ENCODE assay signal across 20 cellular contexts in the genomic region with DNA sequence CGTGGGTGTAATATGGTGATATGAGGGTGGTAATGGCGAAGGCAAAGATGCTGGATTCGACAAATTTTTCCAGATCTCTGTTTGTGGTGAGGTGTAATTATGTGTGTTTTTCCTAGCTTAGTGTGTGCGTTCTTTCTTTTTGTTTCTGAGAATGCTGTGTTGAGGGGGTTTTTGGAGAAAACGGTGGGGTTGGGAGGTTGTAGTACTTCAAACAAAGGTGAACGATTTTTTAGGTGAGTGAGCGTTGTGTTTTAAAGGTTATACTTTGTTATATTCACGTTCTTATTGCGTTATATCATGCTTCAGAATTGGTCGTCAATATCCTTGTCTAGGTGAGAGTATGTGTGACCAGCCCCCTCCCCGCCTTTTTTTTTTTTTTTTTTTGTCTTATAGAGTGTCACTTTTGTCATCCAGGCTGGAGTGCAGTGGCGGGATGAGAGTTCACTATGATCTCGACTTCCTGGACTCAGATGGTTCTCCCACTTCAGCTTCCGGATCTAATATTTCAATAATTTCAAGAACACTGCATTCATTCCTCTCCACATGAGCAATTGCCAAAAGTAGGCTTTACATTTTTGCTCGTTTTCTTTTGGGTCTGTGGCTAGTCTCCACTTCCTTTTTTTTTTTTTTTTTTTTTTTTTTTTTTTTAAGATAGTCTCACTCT.
"Had no signal": no experiment of that assay in that cellular context is flagged by ENCODE, and none has a peak within 500 bp of the region (broad histone marks: within the 10 kb centered on the region; RNA-seq: fewer than 3 reads in every experiment).

No MANE protein-coding gene starts in this region.

- H3K4me2 ChIP-seq: smooth muscle cell had no signal

- ATAC-seq: activated CD4-positive, alpha-beta T cell treated with anti-CD3 and anti-CD28 coated beads for 36 hours; effector memory CD8-positive, alpha-beta T cell; natural killer cell treated with Interleukin-12 subunit alpha and Interleukin-12 subunit beta and Interleukin-15 and Interleukin-18, amount 100 ng/mL, for 72 hours; stimulated activated memory B cell treated with anti-CD40 and anti-IgM and Interleukin-4, amounts not matched to agents 10 μg/mL and 1 μg/mL and 100 μg/mL, for 72 hours; WTC11 had no signal

- H3K4me1 ChIP-seq: parathyroid adenoma had no signal

- DNase-seq: activated gamma-delta T cell treated with Interleukin-2 at 50 U/mL for 16 hours; activated T-cell treated with anti-CD3 and anti-CD28 coated beads for 4 hours; effector memory CD8-positive, alpha-beta T cell; foreskin melanocyte; glutamatergic neuron; hippocampal formation; stimulated activated CD4-positive, alpha-beta T cell treated with anti-CD3 and anti-CD28 coated beads, Interleukin-4, amount 100 ng/mL, for 4 hours had no signal

- H3K36me3 Mint-ChIP-seq: activated naive CD8-positive, alpha-beta T cell; natural killer cell treated with Interleukin-12 subunit alpha and Interleukin-12 subunit beta and Interleukin-15 and Interleukin-18, amount 100 ng/mL, for 72 hours; stimulated activated memory B cell treated with anti-CD40 and anti-IgM and Interleukin-4, amounts not matched to agents 10 μg/mL and 1 μg/mL and 100 μg/mL, for 72 hours had no signal

- H3K79me2 ChIP-seq: parathyroid adenoma had no signal

- H3K27ac Mint-ChIP-seq: activated CD4-positive, alpha-beta T cell treated with anti-CD3 and anti-CD28 coated beads for 36 hours; activated naive CD8-positive, alpha-beta T cell; activated T-helper 1 cell treated with anti-CD3 and anti-CD28 coated beads, Interleukin-12 subunit alpha, Interleukin-12 subunit beta, Interleukin-2, Interleukin-4 antibody, amounts not matched to agents 30 ng/mL and 10 ng/mL and 1 ng/mL, durations not matched to agents 14 hours and 24 hours and 36 hours; natural killer cell treated with Interleukin-12 subunit alpha and Interleukin-12 subunit beta and Interleukin-15 and Interleukin-18, amount 100 ng/mL, for 72 hours; stimulated activated memory B cell treated with anti-CD40 and anti-IgM and Interleukin-4, amounts not matched to agents 10 μg/mL and 1 μg/mL and 100 μg/mL, for 72 hours had no signal

- H3K9me3 ChIP-seq: thoracic aorta had no signal

- H3K36me3 ChIP-seq: thoracic aorta had no signal

- H3K27ac ChIP-seq: epithelial cell of prostate, parathyroid adenoma, thoracic aorta had no signal

- H3K4me3 Mint-ChIP-seq: activated CD4-positive, alpha-beta memory T cell treated with anti-CD3 and anti-CD28 coated beads for 36 hours; activated CD4-positive, alpha-beta T cell treated with anti-CD3 and anti-CD28 coated beads for 36 hours; activated T-helper 1 cell treated with anti-CD3 and anti-CD28 coated beads, Interleukin-12 subunit alpha, Interleukin-12 subunit beta, Interleukin-2, Interleukin-4 antibody, amounts not matched to agents 30 ng/mL and 10 ng/mL and 1 ng/mL, durations not matched to agents 14 hours and 24 hours and 36 hours; mesothelial cell of epicardium; natural killer cell treated with Interleukin-12 subunit alpha and Interleukin-12 subunit beta and Interleukin-15 and Interleukin-18, amount 100 ng/mL, for 72 hours; stimulated activated memory B cell treated with anti-CD40 and anti-IgM and Interleukin-4, amounts not matched to agents 10 μg/mL and 1 μg/mL and 100 μg/mL, for 72 hours had no signal

- H3K4me1 Mint-ChIP-seq: mesothelial cell of epicardium; stimulated activated memory B cell treated with anti-CD40 and anti-IgM and Interleukin-4, amounts not matched to agents 10 μg/mL and 1 μg/mL and 100 μg/mL, for 72 hours had no signal

- H2AFZ ChIP-seq: parathyroid adenoma had no signal

- H3K9me3 Mint-ChIP-seq: activated T-helper 1 cell treated with anti-CD3 and anti-CD28 coated beads, Interleukin-12 subunit alpha, Interleukin-12 subunit beta, Interleukin-2, Interleukin-4 antibody, amounts not matched to agents 30 ng/mL and 10 ng/mL and 1 ng/mL, durations not matched to agents 14 hours and 24 hours and 36 hours; effector memory CD8-positive, alpha-beta T cell; mesothelial cell of epicardium; natural killer cell treated with Interleukin-12 subunit alpha and Interleukin-12 subunit beta and Interleukin-15 and Interleukin-18, amount 100 ng/mL, for 72 hours had no signal

- H3K9ac ChIP-seq: parathyroid adenoma had no signal

- H3K4me3 ChIP-seq: lung, smooth muscle cell, thoracic aorta had no signal

- H3K27me3 Mint-ChIP-seq: activated CD4-positive, alpha-beta memory T cell treated with anti-CD3 and anti-CD28 coated beads for 36 hours; activated CD4-positive, alpha-beta T cell treated with anti-CD3 and anti-CD28 coated beads for 36 hours; activated naive CD8-positive, alpha-beta T cell; effector memory CD8-positive, alpha-beta T cell; natural killer cell treated with Interleukin-12 subunit alpha and Interleukin-12 subunit beta and Interleukin-15 and Interleukin-18, amount 100 ng/mL, for 72 hours; stimulated activated memory B cell treated with anti-CD40 and anti-IgM and Interleukin-4, amounts not matched to agents 10 μg/mL and 1 μg/mL and 100 μg/mL, for 72 hours had no signal
